Comparison of ENCODE assay signal across 21 cellular contexts in the genomic region with DNA sequence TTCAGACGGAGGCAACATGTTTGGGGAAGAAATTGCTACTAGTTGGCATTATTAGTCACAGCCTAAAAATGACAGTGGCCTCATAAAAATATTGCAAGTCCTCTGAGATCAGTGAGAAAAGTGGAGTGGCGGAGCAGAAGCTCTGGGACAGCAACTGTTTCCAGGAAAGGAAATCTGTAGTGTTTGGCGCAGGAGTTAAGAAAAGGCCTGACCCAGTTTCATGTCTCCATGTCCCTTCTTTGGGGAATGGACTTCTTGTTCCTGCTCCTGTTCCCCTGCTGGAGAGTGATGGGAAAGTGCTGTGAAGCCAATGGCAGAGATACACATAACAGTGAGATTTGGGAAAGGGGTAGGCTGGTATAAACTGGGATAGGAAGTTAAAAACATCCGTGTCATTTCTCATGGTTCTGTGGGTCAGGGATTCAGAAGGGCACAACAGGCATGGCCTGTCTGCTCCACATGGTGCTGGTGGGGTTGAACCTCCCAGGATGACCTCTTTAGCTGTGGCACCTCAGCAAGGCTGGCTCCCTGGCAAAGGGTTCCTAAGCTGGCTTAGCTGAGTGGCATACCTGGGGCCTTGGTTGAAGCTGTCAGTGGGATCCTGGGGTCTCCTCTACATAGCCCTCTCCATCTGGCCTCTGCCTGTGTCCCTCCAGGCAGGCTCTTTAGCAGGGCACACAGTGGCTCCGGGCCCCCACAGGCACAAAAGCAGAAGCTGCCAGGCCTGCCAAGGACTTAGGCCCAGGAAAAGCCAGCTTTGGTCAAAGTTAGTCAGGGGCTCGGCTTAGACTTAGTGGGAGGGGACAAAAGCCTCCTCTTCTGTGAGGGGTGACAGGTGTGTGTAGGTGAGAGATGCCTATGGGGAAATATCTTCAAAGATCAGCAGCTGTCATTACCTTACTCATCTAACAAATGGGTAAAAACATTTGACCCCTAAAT.
DNase-seq lines count a peak whose midpoint lies in the region; ATAC-seq and FAIRE-seq lines count a peak whose summit lies in the region.
"Had no signal": no experiment of that assay in that cellular context is flagged by ENCODE, and none has a peak within 500 bp of the region (broad histone marks: within the 10 kb centered on the region; RNA-seq: fewer than 3 reads in every experiment).

No MANE protein-coding gene starts in this region.

- DNase-seq in activated CD8-positive, alpha-beta memory T cell treated with anti-CD3 and anti-CD28 coated beads, Interleukin-2, amount 10 ng/mL, durations not matched to agents 7 days and 5 days = peak; percentile 22
- DNase-seq in activated CD8-positive, alpha-beta memory T cell treated with anti-CD3 and anti-CD28 coated beads, Interleukin-2, amount 50 U/mL, for 4 hours = no peak
- DNase-seq in M059J (ENCODE audit: low read depth) (peak; percentile 3), right cardiac atrium (no peak), urothelium cell line (ENCODE audit: low spot score) (no peak), MG63 (no peak)
- DNase-seq in stimulated activated naive B cell treated with anti-CD40 and anti-IgM and Interleukin-4, amounts not matched to agents 10 μg/mL and 1 μg/mL and 100 μg/mL, for 72 hours = no peak
- DNase-seq: 8988T, C1 segment of cervical spinal cord, HFFc6, MM.1S, NCI-H1105, NCI-H1694, NCI-H2227 treated with DMSO at 0.1 percent for 48 hours, NCI-H524 treated with DMSO at 0.1 percent for 48 hours, Peyer's patch, SHP77 treated with DMSO at 0.1 percent for 48 hours had no signal

- peaks cover 3% of the 10 kb centered on the region for H3K4me1 ChIP-seq in right cardiac atrium (ENCODE audit: control insufficient read depth, insufficient read depth, low read length)
- H3K4me1 ChIP-seq: Peyer's patch had no signal

- no peak overlapping the region for H3K27ac Mint-ChIP-seq in activated CD8-positive, alpha-beta memory T cell treated with anti-CD3 and anti-CD28 coated beads, Interleukin-2, amount 10 ng/mL, durations not matched to agents 7 days and 5 days
- peak overlapping the region; percentile 81 for H3K27ac Mint-ChIP-seq in stimulated activated naive B cell treated with anti-CD40 and anti-IgM and Interleukin-4, amounts not matched to agents 10 μg/mL and 1 μg/mL and 100 μg/mL, for 72 hours
- H3K27ac Mint-ChIP-seq: HFFc6 had no signal

- H3K4me3 Mint-ChIP-seq in activated CD8-positive, alpha-beta memory T cell treated with anti-CD3 and anti-CD28 coated beads, Interleukin-2, amount 10 ng/mL, durations not matched to agents 7 days and 5 days = no peak overlapping the region
- H3K4me3 Mint-ChIP-seq in stimulated activated naive B cell treated with anti-CD40 and anti-IgM and Interleukin-4, amounts not matched to agents 10 μg/mL and 1 μg/mL and 100 μg/mL, for 72 hours = no peak overlapping the region
- H3K4me3 Mint-ChIP-seq: HFFc6 had no signal

- H3K4me1 Mint-ChIP-seq in activated CD8-positive, alpha-beta memory T cell treated with anti-CD3 and anti-CD28 coated beads, Interleukin-2, amount 10 ng/mL, durations not matched to agents 7 days and 5 days = no peaks in the 10 kb centered on the region
- peaks cover 59 to 81% of the 10 kb centered on the region in 2 donors for H3K4me1 Mint-ChIP-seq in stimulated activated naive B cell treated with anti-CD40 and anti-IgM and Interleukin-4, amounts not matched to agents 10 μg/mL and 1 μg/mL and 100 μg/mL, for 72 hours

- H3K4me3 ChIP-seq in right cardiac atrium (ENCODE audit: low read length) (no peak overlapping the region), MG63 (no peak overlapping the region)
- H3K4me3 ChIP-seq: Peyer's patch had no signal

- CTCF ChIA-PET in activated CD8-positive, alpha-beta memory T cell treated with anti-CD3 and anti-CD28 coated beads, Interleukin-2, amount 10 ng/mL, durations not matched to agents 7 days and 5 days (lab: Charles Lee) = no interaction called here

- H3K9me3 Mint-ChIP-seq in activated CD8-positive, alpha-beta memory T cell treated with anti-CD3 and anti-CD28 coated beads, Interleukin-2, amount 10 ng/mL, durations not matched to agents 7 days and 5 days (ENCODE audit: low read depth) = no peaks in the 10 kb centered on the region
- no peaks in the 10 kb centered on the region for H3K9me3 Mint-ChIP-seq in stimulated activated naive B cell treated with anti-CD40 and anti-IgM and Interleukin-4, amounts not matched to agents 10 μg/mL and 1 μg/mL and 100 μg/mL, for 72 hours
- H3K9me3 Mint-ChIP-seq: HFFc6 had no signal

- peaks cover 8% of the 10 kb centered on the region for H3K27me3 Mint-ChIP-seq in activated CD8-positive, alpha-beta memory T cell treated with anti-CD3 and anti-CD28 coated beads, Interleukin-2, amount 10 ng/mL, durations not matched to agents 7 days and 5 days
- H3K27me3 Mint-ChIP-seq in stimulated activated naive B cell treated with anti-CD40 and anti-IgM and Interleukin-4, amounts not matched to agents 10 μg/mL and 1 μg/mL and 100 μg/mL, for 72 hours = no peaks in the 10 kb centered on the region

- no peaks in the 10 kb centered on the region for H3K9me3 ChIP-seq in right cardiac atrium (ENCODE audit: control insufficient read depth, low read length)
- no peaks in the 10 kb centered on the region for H3K9me3 ChIP-seq in MG63
- H3K9me3 ChIP-seq: Peyer's patch had no signal

- FAIRE-seq in urothelium cell line (lab: Jason Lieb, UNC) = no peak
- FAIRE-seq: GM19239, H54 had no signal

- no peak overlapping the region for H3K27ac ChIP-seq in right cardiac atrium (ENCODE audit: low read length)
- H3K27ac ChIP-seq: KMS-11, Peyer's patch had no signal

- WGBS in right cardiac atrium = 76% methylated on average over 6 of the region's 6 CpGs

- no peaks in the 10 kb centered on the region for H3K36me3 Mint-ChIP-seq in activated CD8-positive, alpha-beta memory T cell treated with anti-CD3 and anti-CD28 coated beads, Interleukin-2, amount 10 ng/mL, durations not matched to agents 7 days and 5 days
- peaks cover 62 to 86% of the 10 kb centered on the region in 2 donors for H3K36me3 Mint-ChIP-seq in stimulated activated naive B cell treated with anti-CD40 and anti-IgM and Interleukin-4, amounts not matched to agents 10 μg/mL and 1 μg/mL and 100 μg/mL, for 72 hours

- intact Hi-C loops in right cardiac atrium (cut with DNase I) = no loop called here

- no peak for ATAC-seq in activated CD8-positive, alpha-beta memory T cell treated with anti-CD3 and anti-CD28 coated beads, Interleukin-2, amount 10 ng/mL, durations not matched to agents 7 days and 5 days
- ATAC-seq in right cardiac atrium = peak; percentile 41 to 74
- ATAC-seq in stimulated activated naive B cell treated with anti-CD40 and anti-IgM and Interleukin-4, amounts not matched to agents 10 μg/mL and 1 μg/mL and 100 μg/mL, for 72 hours (replicated peaks) = no peak
- ATAC-seq in GM21381 (IDR thresholded peaks at IDR 0.05; ENCODE audit: unreplicated experiment) = no peak

- H3K36me3 ChIP-seq in MG63 = no peaks in the 10 kb centered on the region
- H3K36me3 ChIP-seq: Peyer's patch had no signal

- no peaks in the 10 kb centered on the region for H3K27me3 ChIP-seq in right cardiac atrium (ENCODE audit: control insufficient read depth, insufficient read depth)
- peaks cover 5% of the 10 kb centered on the region; the same call in 1 of the 2 replicates for H3K27me3 ChIP-seq in MG63
- H3K27me3 ChIP-seq: Peyer's patch had no signal

Comparison
In these comparisons a context has a peak if more than half of its experiments do, and no peak if none do; other contexts are left out.
1. DNase-seq: peak in activated CD8-positive, alpha-beta memory T cell treated with anti-CD3 and anti-CD28 coated beads, Interleukin-2, amount 10 ng/mL, durations not matched to agents 7 days and 5 days (single experiment) and M059J (single experiment); none in activated CD8-positive, alpha-beta memory T cell treated with anti-CD3 and anti-CD28 coated beads, Interleukin-2, amount 50 U/mL, for 4 hours (single experiment), right cardiac atrium (0 of 3), stimulated activated naive B cell treated with anti-CD40 and anti-IgM and Interleukin-4, amounts not matched to agents 10 μg/mL and 1 μg/mL and 100 μg/mL, for 72 hours (single experiment), urothelium cell line (single experiment) and MG63 (single experiment).
2. ATAC-seq: peak in right cardiac atrium (2 of 2); none in activated CD8-positive, alpha-beta memory T cell treated with anti-CD3 and anti-CD28 coated beads, Interleukin-2, amount 10 ng/mL, durations not matched to agents 7 days and 5 days (single experiment), stimulated activated naive B cell treated with anti-CD40 and anti-IgM and Interleukin-4, amounts not matched to agents 10 μg/mL and 1 μg/mL and 100 μg/mL, for 72 hours (0 of 2) and GM21381 (single experiment).